In genomic region chr7:22343612-22344011, GRCh38 we compare ENCODE assay signal across 2 cellular contexts.
TF ChIP-seq lines count a peak whose summit lies in the region.

No MANE protein-coding gene starts in this region.

TF ChIP-seq in liver, 16 proteins besides CTCF, POLR2A, EP300 and RAD21:
- peak; percentile 29 for TF ChIP-seq ZBTB33 (IDR thresholded peaks at IDR 0.05)
- TF ChIP-seq HNF4A (conservative IDR thresholded peaks at IDR 0.05), result peak; percentile 62 to 72
- TF ChIP-seq NR2F2 (IDR thresholded peaks at IDR 0.05), result no peak
- no peak for TF ChIP-seq YY1 (IDR thresholded peaks at IDR 0.05)
- TF ChIP-seq RXRA (IDR thresholded peaks at IDR 0.05), result peak in 1 of 2 donors; percentile 35
- no peak for TF ChIP-seq ATF3 (IDR thresholded peaks at IDR 0.05)

TF ChIP-seq in HepG2, 621 proteins besides CTCF, POLR2A, EP300 and RAD21:
- TF ChIP-seq ARID5B (CRISPR knock-in tag; IDR thresholded peaks at IDR 0.05) (no peak), FOXA1 (IDR thresholded peaks at IDR 0.05) (no peak), FOXA1 (CRISPR knock-in tag; IDR thresholded peaks at IDR 0.05) (no peak), PBX3 (CRISPR knock-in tag; IDR thresholded peaks at IDR 0.05; ENCODE audit: borderline replicate concordance) (no peak), E2F1 (CRISPR knock-in tag; IDR thresholded peaks at IDR 0.05) (no peak)
